Comparison of ENCODE assay signal across 8 cellular contexts in the genomic region with DNA sequence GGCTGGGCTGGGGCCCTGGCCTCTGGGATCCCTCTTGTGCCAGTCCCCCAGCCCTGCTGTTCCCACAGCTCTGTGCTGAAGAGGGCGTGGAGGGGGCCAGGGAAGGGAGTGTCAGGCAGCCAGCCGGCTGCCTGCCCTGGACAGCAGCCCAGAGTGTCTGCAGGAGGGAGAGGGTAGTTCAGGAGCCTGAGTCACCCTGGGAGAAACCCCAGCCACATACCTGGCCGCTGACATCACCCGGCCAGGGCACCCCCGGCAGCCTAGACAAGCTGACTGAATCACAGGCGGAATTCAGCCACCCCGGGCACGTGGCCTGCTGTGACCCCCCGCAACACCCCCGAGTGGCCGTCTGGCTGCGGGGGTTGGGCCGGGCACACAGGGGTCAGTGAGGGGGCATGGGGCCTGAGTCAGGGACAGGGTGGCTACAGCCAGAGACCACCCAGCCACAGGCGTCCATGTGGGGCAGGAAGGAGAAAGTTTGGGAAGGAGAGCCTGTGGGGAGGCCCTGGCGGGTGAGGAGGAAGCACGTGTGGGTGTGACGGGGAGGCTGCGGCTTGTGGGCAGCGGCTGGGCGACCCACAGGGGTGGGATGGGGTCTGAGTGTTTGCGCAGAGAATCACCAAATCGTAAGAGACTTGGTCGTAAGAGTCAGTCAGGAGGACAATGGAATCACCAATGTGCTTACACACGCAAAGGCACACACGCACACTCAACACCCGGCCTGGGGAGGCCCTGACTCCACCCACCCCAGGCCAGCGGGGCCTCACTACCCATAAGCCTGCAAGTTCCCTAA. TPM values are rescaled to one million over a fixed set of nuclear protein-coding genes. Genes with fewer than 3 reads are reported as not detected.
DNase-seq lines count a peak whose midpoint lies in the region; ATAC-seq and TF ChIP-seq lines count a peak whose summit lies in the region.

No MANE protein-coding gene starts in this region.

- peak; percentile 86 for TF ChIP-seq EP300 in Ishikawa (IDR thresholded peaks at IDR 0.05; ENCODE audit: borderline replicate concordance)

- no peak overlapping the region for H3K4me3 ChIP-seq in colonic mucosa
- H3K4me3 ChIP-seq in liver (ENCODE audit: low read depth in 1 of 3, low read length in 3 of 3) = no peak overlapping the region

- H3K9me3 ChIP-seq in colonic mucosa = no peaks in the 10 kb centered on the region
- no peaks in the 10 kb centered on the region for H3K9me3 ChIP-seq in liver (ENCODE audit: control insufficient read depth in 4 of 4, low read length in 3 of 4)

- WGBS in liver = 34% methylated on average over 27 of the region's 27 CpGs

- H3K9ac ChIP-seq in colonic mucosa (ENCODE audit: low read depth in 2 of 2, low read length in 2 of 2) = peak overlapping the region; percentile 68 to 88
- H3K9ac ChIP-seq in liver (ENCODE audit: low read depth in 1 of 2, low read length in 2 of 2) = peak overlapping the region in 1 of 2 donors; percentile 54

- intact Hi-C loops in colonic mucosa (cut with DNase I) = no loop called here

- ATAC-seq in HG03135 (IDR thresholded peaks at IDR 0.05; ENCODE audit: unreplicated experiment) = no peak

- TF ChIP-seq CTCF in colonic mucosa (IDR thresholded peaks at IDR 0.05) (no peak), liver (IDR thresholded peaks at IDR 0.05; ENCODE audit: low read depth, low read length, missing input control) (no peak)

- TF ChIP-seq RAD21 in Ishikawa (IDR thresholded peaks at IDR 0.05; ENCODE audit: low read depth) (no peak), liver (IDR thresholded peaks at IDR 0.05) (peak in 1 of 2 donors; percentile 11)

- H3K4me1 ChIP-seq in colonic mucosa = peaks cover 8% of the 10 kb centered on the region
- H3K4me1 ChIP-seq in liver (ENCODE audit: control insufficient read depth in 4 of 4, insufficient read depth in 4 of 4, low read length in 3 of 4) = peaks cover 0 to 8% (median 5%) of the 10 kb centered on the region in 4 donors

- H3K27ac ChIP-seq in colonic mucosa (peak overlapping the region; percentile 55), liver (ENCODE audit: low read depth in 1 of 2, low read length in 2 of 2) (peak overlapping the region; percentile 51 to 64)

- no peaks in the 10 kb centered on the region for H3K36me3 ChIP-seq in colonic mucosa
- no peaks in the 10 kb centered on the region for H3K36me3 ChIP-seq in liver (ENCODE audit: control insufficient read depth in 4 of 4, insufficient read depth in 3 of 4, low read depth in 1 of 4, low read length in 3 of 4)

- DNase-seq in ELF-1 (ENCODE audit: low read depth, low spot score) = peak; percentile 99
- peak; percentile 84 for DNase-seq in UCSD-AML1 (lab: John Stamatoyannopoulos, UW; ENCODE audit: unreplicated experiment)
- DNase-seq in colonic mucosa = peak; percentile 91
- DNase-seq in stimulated activated CD8-positive, alpha-beta memory T cell treated with anti-CD3 and anti-CD28 coated beads, Interleukin-15, amount 100 ng/mL, for 4 hours (ENCODE audit: low read depth in 2 of 2) = peak; percentile 48 to 68
- no peak for DNase-seq in middle frontal gyrus (ENCODE audit: extremely low spot score, low spot score)

- H3K27me3 ChIP-seq in colonic mucosa (no peaks in the 10 kb centered on the region), liver (ENCODE audit: control insufficient read depth in 4 of 4, insufficient read depth in 4 of 4, low read length in 3 of 4) (no peaks in the 10 kb centered on the region)

TF ChIP-seq in Ishikawa, 13 proteins besides CTCF, POLR2A, EP300 and RAD21 (continues in another document):
- TF ChIP-seq, protein P1, sequence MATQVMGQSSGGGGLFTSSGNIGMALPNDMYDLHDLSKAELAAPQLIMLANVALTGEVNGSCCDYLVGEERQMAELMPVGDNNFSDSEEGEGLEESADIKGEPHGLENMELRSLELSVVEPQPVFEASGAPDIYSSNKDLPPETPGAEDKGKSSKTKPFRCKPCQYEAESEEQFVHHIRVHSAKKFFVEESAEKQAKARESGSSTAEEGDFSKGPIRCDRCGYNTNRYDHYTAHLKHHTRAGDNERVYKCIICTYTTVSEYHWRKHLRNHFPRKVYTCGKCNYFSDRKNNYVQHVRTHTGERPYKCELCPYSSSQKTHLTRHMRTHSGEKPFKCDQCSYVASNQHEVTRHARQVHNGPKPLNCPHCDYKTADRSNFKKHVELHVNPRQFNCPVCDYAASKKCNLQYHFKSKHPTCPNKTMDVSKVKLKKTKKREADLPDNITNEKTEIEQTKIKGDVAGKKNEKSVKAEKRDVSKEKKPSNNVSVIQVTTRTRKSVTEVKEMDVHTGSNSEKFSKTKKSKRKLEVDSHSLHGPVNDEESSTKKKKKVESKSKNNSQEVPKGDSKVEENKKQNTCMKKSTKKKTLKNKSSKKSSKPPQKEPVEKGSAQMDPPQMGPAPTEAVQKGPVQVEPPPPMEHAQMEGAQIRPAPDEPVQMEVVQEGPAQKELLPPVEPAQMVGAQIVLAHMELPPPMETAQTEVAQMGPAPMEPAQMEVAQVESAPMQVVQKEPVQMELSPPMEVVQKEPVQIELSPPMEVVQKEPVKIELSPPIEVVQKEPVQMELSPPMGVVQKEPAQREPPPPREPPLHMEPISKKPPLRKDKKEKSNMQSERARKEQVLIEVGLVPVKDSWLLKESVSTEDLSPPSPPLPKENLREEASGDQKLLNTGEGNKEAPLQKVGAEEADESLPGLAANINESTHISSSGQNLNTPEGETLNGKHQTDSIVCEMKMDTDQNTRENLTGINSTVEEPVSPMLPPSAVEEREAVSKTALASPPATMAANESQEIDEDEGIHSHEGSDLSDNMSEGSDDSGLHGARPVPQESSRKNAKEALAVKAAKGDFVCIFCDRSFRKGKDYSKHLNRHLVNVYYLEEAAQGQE (IDR thresholded peaks at IDR 0.05; ENCODE audit: low read depth) = peak; percentile 44; the same call in 1 of the 2 replicates
- TF ChIP-seq FOXM1 (IDR thresholded peaks at IDR 0.05; ENCODE audit: borderline replicate concordance, low read depth) (peak; percentile 61; the same call in 1 of the 2 replicates), CREB1 (IDR thresholded peaks at IDR 0.05; ENCODE audit: low read depth) (peak; percentile 73), CEBPB (IDR thresholded peaks at IDR 0.05) (peak; percentile 75; the same call in 1 of the 2 replicates), TAF1 (IDR thresholded peaks at IDR 0.05; ENCODE audit: low read depth) (no peak), TEAD4 (IDR thresholded peaks at IDR 0.05) (peak; percentile 99), EGR1 (IDR thresholded peaks at IDR 0.05) (no peak), ZBTB7A (IDR thresholded peaks at IDR 0.05; ENCODE audit: low read depth) (no peak)
- TF ChIP-seq, protein P2, sequence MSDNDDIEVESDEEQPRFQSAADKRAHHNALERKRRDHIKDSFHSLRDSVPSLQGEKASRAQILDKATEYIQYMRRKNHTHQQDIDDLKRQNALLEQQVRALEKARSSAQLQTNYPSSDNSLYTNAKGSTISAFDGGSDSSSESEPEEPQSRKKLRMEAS (IDR thresholded peaks at IDR 0.05) = peak; percentile 98

TF ChIP-seq in liver, 16 proteins besides CTCF, POLR2A, EP300 and RAD21:
- TF ChIP-seq YY1 (IDR thresholded peaks at IDR 0.05) (no peak), GABPA (IDR thresholded peaks at IDR 0.05 in 1 of 2, conservative IDR thresholded peaks at IDR 0.05 in 1 of 2) (peak in 1 of 2 donors; percentile 14), SP1 (IDR thresholded peaks at IDR 0.05) (peak; percentile 57), JUND (IDR thresholded peaks at IDR 0.05) (peak; percentile 97 to 99), RXRA (IDR thresholded peaks at IDR 0.05) (peak in 1 of 2 donors; percentile 44), FOXA2 (IDR thresholded peaks at IDR 0.05) (no peak), HNF4A (conservative IDR thresholded peaks at IDR 0.05) (peak in 1 of 2 donors; percentile 31)
- TF ChIP-seq, protein P3, sequence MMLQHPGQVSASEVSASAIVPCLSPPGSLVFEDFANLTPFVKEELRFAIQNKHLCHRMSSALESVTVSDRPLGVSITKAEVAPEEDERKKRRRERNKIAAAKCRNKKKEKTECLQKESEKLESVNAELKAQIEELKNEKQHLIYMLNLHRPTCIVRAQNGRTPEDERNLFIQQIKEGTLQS (IDR thresholded peaks at IDR 0.05) = peak; percentile 92
- TF ChIP-seq, protein P1 (IDR thresholded peaks at IDR 0.05) = peak; percentile 56

RNA-seq across cellular contexts. Expression of a gene that starts 11.9 kb away (rescaled TPM):
- 1 to 10 TPM; 1.5 to 3.4 TPM for total RNA-seq in colonic mucosa
- 1 to 10 TPM in 1 of 2 donors, under 1 TPM in 1; 0.28 to 1.3 TPM for total RNA-seq in liver
- under 1 TPM; 0.18 to 0.51 TPM for polyA plus RNA-seq in liver

RNA-seq across cellular contexts. Expression of a gene that starts 32.2 kb away (rescaled TPM):
- total RNA-seq in colonic mucosa (10 to 100 TPM; 30.0 to 37.3 TPM), liver (10 to 100 TPM; 19.3 to 24.7 TPM)
- 10 to 100 TPM; 19.2 to 28.7 TPM for polyA plus RNA-seq in liver

RNA-seq across cellular contexts. Expression of a gene that starts 40.9 kb away (rescaled TPM):
- total RNA-seq in colonic mucosa (1 to 10 TPM; 4.9 to 8.4 TPM), liver (1 to 10 TPM; 1.0 to 1.6 TPM)
- polyA plus RNA-seq in liver = 1 to 10 TPM; 1.3 to 3.5 TPM

RNA-seq across cellular contexts. Expression of a gene that starts 42.3 kb away (rescaled TPM):
- total RNA-seq in colonic mucosa (1 to 10 TPM in 1 of 2 donors, under 1 TPM in 1; 0.67 to 1.7 TPM), liver (1 to 10 TPM in 1 of 2 donors, under 1 TPM in 1; 0.17 to 1.5 TPM)
- polyA plus RNA-seq in liver = under 1 TPM; 0.45 to 0.49 TPM

RNA-seq across cellular contexts. Expression of a gene that starts 49.5 kb away (rescaled TPM):
- total RNA-seq in colonic mucosa (1 to 10 TPM; 2.0 to 8.5 TPM), liver (1 to 10 TPM; 1.9 TPM)
- 1 to 10 TPM; 1.1 to 2.4 TPM for polyA plus RNA-seq in liver
